18 cellular contexts compared by ENCODE assay signal in the genomic region with DNA sequence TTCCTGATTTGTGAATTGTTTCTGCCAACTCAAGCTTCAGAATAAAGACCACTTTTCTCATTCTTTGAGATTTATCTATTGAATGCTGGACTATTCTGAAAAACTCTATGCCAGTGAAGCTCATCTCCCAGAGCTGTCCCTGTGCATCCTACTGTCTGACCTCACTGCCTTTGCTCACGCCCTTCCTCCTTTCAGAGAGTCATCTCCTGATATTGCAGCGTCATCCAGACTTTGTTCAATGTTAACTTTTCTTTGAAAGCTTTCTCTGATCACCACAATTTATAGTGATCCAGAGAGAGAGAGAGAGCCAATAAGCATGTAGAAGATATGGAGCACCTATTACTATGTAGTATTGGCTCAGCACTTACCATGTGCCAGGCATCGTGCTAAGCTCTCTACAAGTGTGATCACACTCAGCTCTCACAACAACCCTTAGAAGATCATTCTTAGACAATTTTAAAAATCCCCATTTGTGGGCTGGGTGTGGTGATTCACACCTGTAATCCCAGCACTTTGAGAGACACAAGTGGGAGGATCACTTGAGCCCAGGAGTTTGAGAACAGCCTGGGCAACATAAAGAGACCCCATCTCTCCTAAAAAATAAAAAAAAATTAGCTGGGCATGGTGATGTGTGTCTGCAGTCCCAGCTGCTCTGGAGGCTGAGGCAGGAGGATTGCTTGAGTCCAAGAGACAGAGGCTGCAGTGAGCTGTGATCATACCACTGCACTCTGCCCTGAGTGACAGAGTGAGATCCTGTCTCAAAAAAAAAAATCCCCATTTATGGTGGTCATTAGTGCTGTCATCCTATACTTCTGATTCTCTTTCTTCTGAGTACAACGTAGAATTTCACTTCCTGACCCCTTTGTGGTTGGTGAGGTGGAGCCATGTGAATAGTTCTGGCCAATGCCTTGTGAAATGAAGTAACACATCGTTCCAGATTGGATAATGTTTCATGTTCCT. TPM values are rescaled to one million over a fixed set of nuclear protein-coding genes. Genes with fewer than 3 reads are reported as not detected.
A peak's percentile ranks its signal among the peaks of the same experiment; 100 is the strongest.
DNase-seq lines count a peak whose midpoint lies in the region; ATAC-seq and TF ChIP-seq lines count a peak whose summit lies in the region.
"Had no signal": no experiment of that assay in that cellular context is flagged by ENCODE, and none has a peak within 500 bp of the region (broad histone marks: within the 10 kb centered on the region; RNA-seq: fewer than 3 reads in every experiment).

No MANE protein-coding gene starts in this region.

- H3K4me1 ChIP-seq in mammary epithelial cell (ENCODE audit: insufficient read depth, low read length) (no peaks in the 10 kb centered on the region), breast epithelium (no peaks in the 10 kb centered on the region), RWPE2 (ENCODE audit: insufficient read depth, poor library complexity, severe bottlenecking) (no peaks in the 10 kb centered on the region)
- H3K4me1 ChIP-seq in naive thymus-derived CD4-positive, alpha-beta T cell (ENCODE audit: control insufficient read depth in 2 of 2, insufficient read depth in 2 of 2, low read length in 2 of 2) = no peaks in the 10 kb centered on the region
- H3K4me1 ChIP-seq: upper lobe of right lung had no signal

- no peak for TF ChIP-seq CTCF in mammary epithelial cell (conservative IDR thresholded peaks at IDR 0.05 in 1 of 2, IDR thresholded peaks at IDR 0.05 in 1 of 2; ENCODE audit: extremely low read depth in 1 of 2, insufficient read depth in 1 of 2, low read depth in 1 of 2, low read length in 2 of 2)
- no peak for TF ChIP-seq CTCF in breast epithelium (IDR thresholded peaks at IDR 0.05)
- TF ChIP-seq CTCF in RWPE2 (IDR thresholded peaks at IDR 0.05; ENCODE audit: poor library complexity, severe bottlenecking) = no peak

- no peak overlapping the region for H3K4me2 ChIP-seq in mammary epithelial cell (ENCODE audit: insufficient read depth, low read depth, low read length)

- no peak overlapping the region for H2AFZ ChIP-seq in mammary epithelial cell (ENCODE audit: low read depth, low read length)

- H3K4me3 ChIP-seq in mammary epithelial cell (replicated peaks in 1 of 3; ENCODE audit: insufficient read depth in 1 of 3, low read depth in 2 of 3, low read length in 3 of 3) (no peak overlapping the region), breast epithelium (no peak overlapping the region), RWPE2 (ENCODE audit: severe bottlenecking) (no peak overlapping the region)
- no peak overlapping the region for H3K4me3 ChIP-seq in naive thymus-derived CD4-positive, alpha-beta T cell (ENCODE audit: low read length)
- H3K4me3 ChIP-seq: body of pancreas, right atrium auricular region, upper lobe of right lung had no signal

- intact Hi-C loops in mammary epithelial cell (cut with micrococcal nuclease) (no loop called here), breast epithelium (cut with DNase I; ENCODE audit: low total_unique reads) (no loop called here)
- intact Hi-C loops in naive thymus-derived CD4-positive, alpha-beta T cell (cut with micrococcal nuclease) = no loop called here

- peaks cover 0 to 46% (median 0%) of the 10 kb centered on the region in 5 donors for H3K27me3 Mint-ChIP-seq in naive thymus-derived CD4-positive, alpha-beta T cell

- dilution Hi-C loops in mammary epithelial cell (cut with HindIII; ENCODE audit: low sequenced_read_pairs) = no loop called here

- H3K36me3 ChIP-seq in mammary epithelial cell (ENCODE audit: insufficient read depth, low read length) (no peaks in the 10 kb centered on the region), breast epithelium (no peaks in the 10 kb centered on the region), RWPE2 (ENCODE audit: low read depth) (no peaks in the 10 kb centered on the region)
- no peaks in the 10 kb centered on the region for H3K36me3 ChIP-seq in naive thymus-derived CD4-positive, alpha-beta T cell (ENCODE audit: control insufficient read depth in 2 of 3, insufficient read depth in 3 of 3, low read length in 3 of 3)
- H3K36me3 ChIP-seq: right atrium auricular region, upper lobe of right lung had no signal

- no peak overlapping the region for H3K27ac Mint-ChIP-seq in naive thymus-derived CD4-positive, alpha-beta T cell

- CTCF ChIA-PET in mammary epithelial cell (lab: Charles Lee; ENCODE audit: low non-redundant PET) = no interaction called here
- CTCF ChIA-PET in naive thymus-derived CD4-positive, alpha-beta T cell (lab: Charles Lee) = no interaction called here

- H3K27me3 ChIP-seq in mammary epithelial cell (ENCODE audit: insufficient read depth, low read length) (no peaks in the 10 kb centered on the region), breast epithelium (no peaks in the 10 kb centered on the region), RWPE2 (ENCODE audit: insufficient read depth, poor library complexity, severe bottlenecking) (peaks cover 4% of the 10 kb centered on the region)
- no peaks in the 10 kb centered on the region for H3K27me3 ChIP-seq in naive thymus-derived CD4-positive, alpha-beta T cell (ENCODE audit: control insufficient read depth in 2 of 2, insufficient read depth in 2 of 2, low read length in 2 of 2)
- H3K27me3 ChIP-seq: body of pancreas, right atrium auricular region, upper lobe of right lung had no signal

- H3K27ac ChIP-seq in mammary epithelial cell (ENCODE audit: insufficient read depth, low read depth, low read length) (no peak overlapping the region), breast epithelium (no peak overlapping the region), RWPE2 (ENCODE audit: poor library complexity, severe bottlenecking) (no peak overlapping the region)
- H3K27ac ChIP-seq in naive thymus-derived CD4-positive, alpha-beta T cell (ENCODE audit: low read depth, low read length) = no peak overlapping the region
- H3K27ac ChIP-seq: body of pancreas, C4-2B, right atrium auricular region, upper lobe of right lung had no signal

- WGBS in mammary epithelial cell (ENCODE audit: low coverage, missing lambda C conversion rate) = 50% methylated on average over 5 of the region's 5 CpGs

- DNase-seq in mammary epithelial cell (peak; percentile 20), breast epithelium (ENCODE audit: low spot score in 2 of 2) (no peak), RWPE2 (ENCODE audit: low spot score) (peak; percentile 6), epidermal melanocyte (ENCODE audit: insufficient read length, low spot score) (no peak), NCI-H1417 treated with DMSO at 0.1 percent for 48 hours (lab: John Stamatoyannopoulos, UW) (no peak)
- DNase-seq in naive thymus-derived CD4-positive, alpha-beta T cell = no peak
- DNase-seq in effector CD8-positive, alpha-beta T cell (lab: John Stamatoyannopoulos, UW) = no peak
- DNase-seq: activated CD4-positive, CD25-positive, alpha-beta regulatory T cell treated with anti-CD3 and anti-CD28 coated beads, Interleukin-2, amount 50 U/mL, for 72 hours; HCEC 1CT; MM.1S; naive B cell; SW 1271; upper lobe of right lung had no signal

- peaks cover 0 to 3% (median 0%) of the 10 kb centered on the region in 7 donors for H3K4me1 Mint-ChIP-seq in naive thymus-derived CD4-positive, alpha-beta T cell

- H3K9me3 ChIP-seq in mammary epithelial cell (replicated peaks; ENCODE audit: insufficient read depth, low read length) = no peaks in the 10 kb centered on the region
- no peaks in the 10 kb centered on the region for H3K9me3 ChIP-seq in breast epithelium
- H3K9me3 ChIP-seq in RWPE2 (ENCODE audit: severe bottlenecking) = no peaks in the 10 kb centered on the region
- no peaks in the 10 kb centered on the region for H3K9me3 ChIP-seq in naive thymus-derived CD4-positive, alpha-beta T cell (ENCODE audit: control insufficient read depth in 2 of 3, low read length in 3 of 3)
- H3K9me3 ChIP-seq: body of pancreas, right atrium auricular region, upper lobe of right lung had no signal

- H3K4me3 Mint-ChIP-seq in naive thymus-derived CD4-positive, alpha-beta T cell = no peak overlapping the region

- ATAC-seq in RWPE2 (ENCODE audit: low read depth) (0 out of 3 replicates have a peak, but pooled peaks have one; percentile 24), GM19397 (IDR thresholded peaks at IDR 0.05; ENCODE audit: unreplicated experiment) (no peak)
- peak; percentile 41 for ATAC-seq in naive thymus-derived CD4-positive, alpha-beta T cell
- ATAC-seq: Right ventricle myocardium inferior, upper lobe of right lung had no signal

- no peak overlapping the region for H3K9ac ChIP-seq in mammary epithelial cell (ENCODE audit: insufficient read depth, low read length)

- no peaks in the 10 kb centered on the region for H4K20me1 ChIP-seq in mammary epithelial cell (ENCODE audit: insufficient read depth, low read length)

- no peak for TF ChIP-seq POLR2A in breast epithelium (IDR thresholded peaks at IDR 0.05)

- in situ Hi-C loops in mammary epithelial cell (cut with MboI; ENCODE audit: low sequenced_read_pairs in 2 of 2) = no loop called here

- H3K36me3 Mint-ChIP-seq in naive thymus-derived CD4-positive, alpha-beta T cell = no peaks in the 10 kb centered on the region
- H3K36me3 Mint-ChIP-seq: naive B cell had no signal

- POLR2A ChIA-PET in naive thymus-derived CD4-positive, alpha-beta T cell (lab: Charles Lee) = no interaction called here

- no peaks in the 10 kb centered on the region for H3K79me2 ChIP-seq in mammary epithelial cell (ENCODE audit: insufficient read depth, low read length)

- no peaks in the 10 kb centered on the region for H3K9me3 Mint-ChIP-seq in naive thymus-derived CD4-positive, alpha-beta T cell
- H3K9me3 Mint-ChIP-seq: naive B cell had no signal

- no TSS peak for BruUV-seq in mammary epithelial cell (replicated peaks; lab: Mats Ljungman, UMichigan)

RNA-seq across cellular contexts. Expression of gene TLE3, which starts 30.4 kb away (rescaled TPM):
- total RNA-seq in mammary epithelial cell (10 to 100 TPM; 27.6 to 32.0 TPM), breast epithelium (10 to 100 TPM; 67.0 to 73.9 (median 73.4) TPM)
- 21.2 TPM for polyA plus RNA-seq in mammary epithelial cell
- polyA minus RNA-seq in mammary epithelial cell = 53.7 TPM
- 100 to 1,000 TPM in 4 of 5 experiments, 10 to 100 TPM in 1; 84.5 to 183 (median 120) TPM for total RNA-seq in naive thymus-derived CD4-positive, alpha-beta T cell
- polyA plus RNA-seq in naive thymus-derived CD4-positive, alpha-beta T cell = 10 to 100 TPM; 15.2 to 41.4 TPM

Comparison
In these comparisons a context has a peak if more than half of its experiments do, and no peak if none do; other contexts are left out.
1. DNase-seq: peak in mammary epithelial cell (single experiment) and RWPE2 (single experiment); none in breast epithelium (0 of 2), naive thymus-derived CD4-positive, alpha-beta T cell (0 of 9), effector CD8-positive, alpha-beta T cell (single experiment), epidermal melanocyte (single experiment) and NCI-H1417 treated with DMSO at 0.1 percent for 48 hours (single experiment).